8 cellular contexts compared by ENCODE assay signal in genomic region chr10:84429926-84430520, GRCh38.
A peak's percentile ranks its signal among the peaks of the same experiment; 100 is the strongest.
DNase-seq lines count a peak whose midpoint lies in the region; ATAC-seq and TF ChIP-seq lines count a peak whose summit lies in the region.

No MANE protein-coding gene starts in this region.

- peak; percentile 31 to 57 (median 55) for TF ChIP-seq CTCF in ascending aorta (IDR thresholded peaks at IDR 0.05)

- intact Hi-C loops in ascending aorta (cut with DNase I): loop anchor here (5.0 kb wide), 1 partner anchor 107 kb away; no protein-coding TSS in a partner anchor

- H3K36me3 ChIP-seq in ascending aorta (peaks cover 0 to 3% of the 10 kb centered on the region in 2 donors), iPS DF 6.9 (ENCODE audit: control insufficient read depth, insufficient read depth, low read length) (no peaks in the 10 kb centered on the region)

- H3K27me3 ChIP-seq in ascending aorta (no peaks in the 10 kb centered on the region), iPS DF 6.9 (ENCODE audit: control insufficient read depth, insufficient read depth, low read length) (no peaks in the 10 kb centered on the region; the same call in 1 of the 2 replicates)

- peak; percentile 98 for ATAC-seq in GM21528 (IDR thresholded peaks at IDR 0.05; ENCODE audit: low FRiP score, unreplicated experiment)

- in situ Hi-C loops in G401 (cut with HindIII; ENCODE audit: low sequenced_read_pairs): no loop called here

- no peak overlapping the region for H3K4me3 ChIP-seq in ascending aorta
- no peak overlapping the region for H3K4me3 ChIP-seq in iPS DF 6.9 (ENCODE audit: low read length)

- H3K27ac ChIP-seq in ascending aorta: no peak overlapping the region
- H3K27ac ChIP-seq in iPS DF 6.9 (ENCODE audit: low read length): no peak overlapping the region

- no CpG with 5 or more reads among the region's 2 CpGs for WGBS in iPS DF 6.9 (ENCODE audit: insufficient coverage, insufficient read length)

- H3K4me1 ChIP-seq in ascending aorta: peaks cover 0 to 27% of the 10 kb centered on the region in 2 donors
- H3K4me1 ChIP-seq in iPS DF 6.9 (ENCODE audit: control insufficient read depth, insufficient read depth, low read length): no peaks in the 10 kb centered on the region

- no peaks in the 10 kb centered on the region for H3K9me3 ChIP-seq in ascending aorta
- H3K9me3 ChIP-seq in iPS DF 6.9 (ENCODE audit: control insufficient read depth, insufficient read depth, low read length): no peaks in the 10 kb centered on the region

- peak; percentile 70 for DNase-seq in G401 (ENCODE audit: low spot score)
- peak; percentile 57 for DNase-seq in HT1080 (ENCODE audit: low read depth)
- DNase-seq in T-helper 1 cell: peak; percentile 37 to 63 (median 49)
- peak in 1 of 2 donors; percentile 76 for DNase-seq in ascending aorta (ENCODE audit: low spot score in 2 of 2)
- peak; percentile 79 for DNase-seq in iPS DF 6.9 (ENCODE audit: low read depth, low spot score)
- peak; percentile 74 to 75 for DNase-seq in stimulated activated CD4-positive, alpha-beta T cell treated with anti-CD3 and anti-CD28 coated beads, Interleukin-2, amount 100 ng/mL, for 24 hours
- DNase-seq in ureter (ENCODE audit: low spot score): no peak
